2 cellular contexts compared by ENCODE assay signal in genomic region chr11:101241160-101241795, GRCh38.
TF ChIP-seq lines count a peak whose summit lies in the region.

No MANE protein-coding gene starts in this region.

TF ChIP-seq in WTC11, 78 proteins besides CTCF, POLR2A, EP300 and RAD21 (continued from another document):
- TF ChIP-seq, protein P1, sequence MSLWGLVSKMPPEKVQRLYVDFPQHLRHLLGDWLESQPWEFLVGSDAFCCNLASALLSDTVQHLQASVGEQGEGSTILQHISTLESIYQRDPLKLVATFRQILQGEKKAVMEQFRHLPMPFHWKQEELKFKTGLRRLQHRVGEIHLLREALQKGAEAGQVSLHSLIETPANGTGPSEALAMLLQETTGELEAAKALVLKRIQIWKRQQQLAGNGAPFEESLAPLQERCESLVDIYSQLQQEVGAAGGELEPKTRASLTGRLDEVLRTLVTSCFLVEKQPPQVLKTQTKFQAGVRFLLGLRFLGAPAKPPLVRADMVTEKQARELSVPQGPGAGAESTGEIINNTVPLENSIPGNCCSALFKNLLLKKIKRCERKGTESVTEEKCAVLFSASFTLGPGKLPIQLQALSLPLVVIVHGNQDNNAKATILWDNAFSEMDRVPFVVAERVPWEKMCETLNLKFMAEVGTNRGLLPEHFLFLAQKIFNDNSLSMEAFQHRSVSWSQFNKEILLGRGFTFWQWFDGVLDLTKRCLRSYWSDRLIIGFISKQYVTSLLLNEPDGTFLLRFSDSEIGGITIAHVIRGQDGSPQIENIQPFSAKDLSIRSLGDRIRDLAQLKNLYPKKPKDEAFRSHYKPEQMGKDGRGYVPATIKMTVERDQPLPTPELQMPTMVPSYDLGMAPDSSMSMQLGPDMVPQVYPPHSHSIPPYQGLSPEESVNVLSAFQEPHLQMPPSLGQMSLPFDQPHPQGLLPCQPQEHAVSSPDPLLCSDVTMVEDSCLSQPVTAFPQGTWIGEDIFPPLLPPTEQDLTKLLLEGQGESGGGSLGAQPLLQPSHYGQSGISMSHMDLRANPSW (CRISPR knock-in tag; conservative IDR thresholded peaks at IDR 0.05; ENCODE audit: low read depth) = no peak

TF ChIP-seq in GM23338, 12 proteins besides CTCF, POLR2A, EP300 and RAD21 (continued from another document):
- TF ChIP-seq, protein P2, sequence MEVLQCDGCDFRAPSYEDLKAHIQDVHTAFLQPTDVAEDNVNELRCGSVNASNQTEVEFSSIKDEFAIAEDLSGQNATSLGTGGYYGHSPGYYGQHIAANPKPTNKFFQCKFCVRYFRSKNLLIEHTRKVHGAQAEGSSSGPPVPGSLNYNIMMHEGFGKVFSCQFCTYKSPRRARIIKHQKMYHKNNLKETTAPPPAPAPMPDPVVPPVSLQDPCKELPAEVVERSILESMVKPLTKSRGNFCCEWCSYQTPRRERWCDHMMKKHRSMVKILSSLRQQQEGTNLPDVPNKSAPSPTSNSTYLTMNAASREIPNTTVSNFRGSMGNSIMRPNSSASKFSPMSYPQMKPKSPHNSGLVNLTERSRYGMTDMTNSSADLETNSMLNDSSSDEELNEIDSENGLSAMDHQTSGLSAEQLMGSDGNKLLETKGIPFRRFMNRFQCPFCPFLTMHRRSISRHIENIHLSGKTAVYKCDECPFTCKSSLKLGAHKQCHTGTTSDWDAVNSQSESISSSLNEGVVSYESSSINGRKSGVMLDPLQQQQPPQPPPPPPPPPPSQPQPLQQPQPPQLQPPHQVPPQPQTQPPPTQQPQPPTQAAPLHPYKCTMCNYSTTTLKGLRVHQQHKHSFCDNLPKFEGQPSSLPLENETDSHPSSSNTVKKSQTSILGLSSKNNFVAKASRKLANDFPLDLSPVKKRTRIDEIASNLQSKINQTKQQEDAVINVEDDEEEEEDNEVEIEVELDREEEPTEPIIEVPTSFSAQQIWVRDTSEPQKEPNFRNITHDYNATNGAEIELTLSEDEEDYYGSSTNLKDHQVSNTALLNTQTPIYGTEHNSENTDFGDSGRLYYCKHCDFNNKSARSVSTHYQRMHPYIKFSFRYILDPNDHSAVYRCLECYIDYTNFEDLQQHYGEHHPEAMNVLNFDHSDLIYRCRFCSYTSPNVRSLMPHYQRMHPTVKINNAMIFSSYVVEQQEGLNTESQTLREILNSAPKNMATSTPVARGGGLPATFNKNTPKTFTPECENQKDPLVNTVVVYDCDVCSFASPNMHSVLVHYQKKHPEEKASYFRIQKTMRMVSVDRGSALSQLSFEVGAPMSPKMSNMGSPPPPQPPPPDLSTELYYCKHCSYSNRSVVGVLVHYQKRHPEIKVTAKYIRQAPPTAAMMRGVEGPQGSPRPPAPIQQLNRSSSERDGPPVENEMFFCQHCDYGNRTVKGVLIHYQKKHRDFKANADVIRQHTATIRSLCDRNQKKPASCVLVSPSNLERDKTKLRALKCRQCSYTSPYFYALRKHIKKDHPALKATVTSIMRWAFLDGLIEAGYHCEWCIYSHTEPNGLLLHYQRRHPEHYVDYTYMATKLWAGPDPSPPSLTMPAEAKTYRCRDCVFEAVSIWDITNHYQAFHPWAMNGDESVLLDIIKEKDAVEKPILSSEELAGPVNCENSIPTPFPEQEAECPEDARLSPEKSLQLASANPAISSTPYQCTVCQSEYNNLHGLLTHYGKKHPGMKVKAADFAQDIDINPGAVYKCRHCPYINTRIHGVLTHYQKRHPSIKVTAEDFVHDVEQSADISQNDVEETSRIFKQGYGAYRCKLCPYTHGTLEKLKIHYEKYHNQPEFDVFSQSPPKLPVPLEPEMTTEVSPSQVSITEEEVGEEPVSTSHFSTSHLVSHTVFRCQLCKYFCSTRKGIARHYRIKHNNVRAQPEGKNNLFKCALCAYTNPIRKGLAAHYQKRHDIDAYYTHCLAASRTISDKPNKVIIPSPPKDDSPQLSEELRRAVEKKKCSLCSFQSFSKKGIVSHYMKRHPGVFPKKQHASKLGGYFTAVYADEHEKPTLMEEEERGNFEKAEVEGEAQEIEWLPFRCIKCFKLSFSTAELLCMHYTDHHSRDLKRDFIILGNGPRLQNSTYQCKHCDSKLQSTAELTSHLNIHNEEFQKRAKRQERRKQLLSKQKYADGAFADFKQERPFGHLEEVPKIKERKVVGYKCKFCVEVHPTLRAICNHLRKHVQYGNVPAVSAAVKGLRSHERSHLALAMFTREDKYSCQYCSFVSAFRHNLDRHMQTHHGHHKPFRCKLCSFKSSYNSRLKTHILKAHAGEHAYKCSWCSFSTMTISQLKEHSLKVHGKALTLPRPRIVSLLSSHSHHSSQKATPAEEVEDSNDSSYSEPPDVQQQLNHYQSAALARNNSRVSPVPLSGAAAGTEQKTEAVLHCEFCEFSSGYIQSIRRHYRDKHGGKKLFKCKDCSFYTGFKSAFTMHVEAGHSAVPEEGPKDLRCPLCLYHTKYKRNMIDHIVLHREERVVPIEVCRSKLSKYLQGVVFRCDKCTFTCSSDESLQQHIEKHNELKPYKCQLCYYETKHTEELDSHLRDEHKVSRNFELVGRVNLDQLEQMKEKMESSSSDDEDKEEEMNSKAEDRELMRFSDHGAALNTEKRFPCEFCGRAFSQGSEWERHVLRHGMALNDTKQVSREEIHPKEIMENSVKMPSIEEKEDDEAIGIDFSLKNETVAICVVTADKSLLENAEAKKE (CRISPR knock-in tag; IDR thresholded peaks at IDR 0.05) = no peak
TF ChIP-seq in GM23338: peak in this region for 0.
